Comparison of ENCODE assay signal across 30 cellular contexts in the genomic region with DNA sequence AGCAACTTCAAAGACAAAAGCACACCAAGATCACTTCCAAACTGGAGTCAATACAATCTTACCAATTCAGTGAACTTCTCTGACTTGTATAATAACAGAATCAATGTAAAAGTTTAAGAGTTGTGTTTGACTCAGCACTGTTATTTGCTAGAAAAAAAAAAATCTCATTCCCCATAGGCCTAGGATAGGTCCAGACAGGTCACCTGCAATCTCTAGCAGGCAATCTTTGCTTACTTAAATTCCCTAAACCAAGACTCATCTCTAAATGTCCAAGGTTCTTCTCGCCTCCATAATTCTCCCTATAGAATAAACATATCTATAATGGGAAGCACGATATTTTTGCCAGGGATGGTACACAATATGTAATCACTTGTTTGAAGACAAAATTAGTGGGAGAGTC. TPM values are rescaled to one million over a fixed set of nuclear protein-coding genes. Genes with fewer than 3 reads are reported as not detected.
A peak's percentile ranks its signal among the peaks of the same experiment; 100 is the strongest.
DNase-seq lines count a peak whose midpoint lies in the region; ATAC-seq, FAIRE-seq and TF ChIP-seq lines count a peak whose summit lies in the region.
"Had no signal": no experiment of that assay in that cellular context is flagged by ENCODE, and none has a peak within 500 bp of the region (broad histone marks: within the 10 kb centered on the region; RNA-seq: fewer than 3 reads in every experiment).

No MANE protein-coding gene starts in this region.

- no peak overlapping the region for H2AFZ ChIP-seq in HepG2 (ENCODE audit: low read length)
- H2AFZ ChIP-seq in PC-3 (ENCODE audit: low read length) = no peak overlapping the region

- H3K27ac ChIP-seq in HepG2 (ENCODE audit: extremely low read length, insufficient read depth, low read length) (peak overlapping the region; percentile 96), right lobe of liver (no peak overlapping the region), PC-3 (ENCODE audit: low read length) (no peak overlapping the region), iPS-18a (ENCODE audit: low read length) (peak overlapping the region; percentile 52)
- H3K27ac ChIP-seq: body of pancreas, esophagus muscularis mucosa, suprapubic skin had no signal

- no peaks in the 10 kb centered on the region for H3K27me3 Mint-ChIP-seq in progenitor cell of endocrine pancreas

- H3K4me1 ChIP-seq in HepG2 (ENCODE audit: insufficient read depth, low read length) = peaks cover 76% of the 10 kb centered on the region
- H3K4me1 ChIP-seq in right lobe of liver = peaks cover 0 to 13% (median 0%) of the 10 kb centered on the region in 4 donors
- peaks cover 6% of the 10 kb centered on the region; the same call in 1 of the 2 replicates for H3K4me1 ChIP-seq in PC-3 (ENCODE audit: insufficient read depth, low read length)
- peaks cover 59% of the 10 kb centered on the region for H3K4me1 ChIP-seq in iPS-18a (ENCODE audit: control insufficient read depth, low read depth, low read length)
- H3K4me1 ChIP-seq: BE2C had no signal

- no peak for TF ChIP-seq CTCF in HepG2 (CRISPR knock-in tag; IDR thresholded peaks at IDR 0.05)
- no peak for TF ChIP-seq CTCF in right lobe of liver (IDR thresholded peaks at IDR 0.05)
- TF ChIP-seq CTCF in PC-3 (conservative IDR thresholded peaks at IDR 0.05; ENCODE audit: low read depth, low read length) = no peak
- TF ChIP-seq CTCF in progenitor cell of endocrine pancreas (IDR thresholded peaks at IDR 0.05; ENCODE audit: unreplicated experiment) = no peak

- H4K20me1 ChIP-seq in HepG2 (ENCODE audit: insufficient read depth, low read length) = peaks cover 13% of the 10 kb centered on the region
- no peaks in the 10 kb centered on the region for H4K20me1 ChIP-seq in PC-3 (ENCODE audit: low read length)

- peaks cover 20% of the 10 kb centered on the region for H3K4me1 Mint-ChIP-seq in progenitor cell of endocrine pancreas (ENCODE audit: low read depth)

- intact Hi-C loops in HepG2 (cut with micrococcal nuclease; ENCODE audit: unreplicated experiment) = no loop called here
- intact Hi-C loops in right lobe of liver (cut with DNase I) = no loop called here
- intact Hi-C loops in PC-3 (cut with micrococcal nuclease) = no loop called here

- TF ChIP-seq POLR2A in HepG2 (IDR thresholded peaks at IDR 0.05; ENCODE audit: insufficient read depth in 1 of 2, low read depth in 2 of 2, low read length in 2 of 2) (no peak), right lobe of liver (IDR thresholded peaks at IDR 0.05) (no peak)

- H3K36me3 ChIP-seq in HepG2 (replicated peaks in 1 of 2; ENCODE audit: control insufficient read depth in 1 of 2, insufficient read depth in 2 of 2, low read length in 2 of 2) = no peaks in the 10 kb centered on the region
- no peaks in the 10 kb centered on the region for H3K36me3 ChIP-seq in right lobe of liver
- no peaks in the 10 kb centered on the region for H3K36me3 ChIP-seq in PC-3 (ENCODE audit: low read depth, low read length)
- no peaks in the 10 kb centered on the region for H3K36me3 ChIP-seq in iPS-18a (ENCODE audit: control insufficient read depth, low read depth, low read length)
- H3K36me3 ChIP-seq: BE2C, esophagus muscularis mucosa, suprapubic skin had no signal

- H3K9me3 Mint-ChIP-seq in progenitor cell of endocrine pancreas (ENCODE audit: low read depth) = no peaks in the 10 kb centered on the region
- H3K9me3 Mint-ChIP-seq: activated T-helper 2 cell treated with anti-CD3 and anti-CD28 coated beads, Interferon-gamma antibody, Interleukin-2, Interleukin-4, amounts not matched to agents 10 μg/mL and 5 μg/mL and 100 μg/mL, durations not matched to agents 14 hours and 24 hours and 36 hours; IgD-negative memory B cell; stimulated activated effector memory CD8-positive, alpha-beta T cell treated with anti-CD3 and anti-CD28 coated beads, Interleukin-12 subunit alpha, Interleukin-12 subunit beta, amount 100 ng/mL, for 72 hours had no signal

- H3K4me3 ChIP-seq in HepG2 (replicated peaks in 1 of 3; ENCODE audit: insufficient read depth in 1 of 3, low read depth in 2 of 3, low read length in 3 of 3) (peak overlapping the region; percentile 87 to 97 (median 95)), right lobe of liver (no peak overlapping the region), PC-3 (ENCODE audit: low read length) (no peak overlapping the region), iPS-18a (ENCODE audit: low read length) (peak overlapping the region; percentile 94)
- H3K4me3 ChIP-seq: body of pancreas, esophagus muscularis mucosa, mucosa of descending colon, smooth muscle cell, suprapubic skin had no signal

- no peak for FAIRE-seq in HepG2 (lab: Jason Lieb, UNC)
- FAIRE-seq: GM12891, urothelium cell line had no signal

- in situ Hi-C loops in HepG2 (cut with HindIII; ENCODE audit: extremely low pct_ligation_motif_present, low pct_unique_long_range_greater_than_20kb) = no loop called here

- no peaks in the 10 kb centered on the region for H3K9me2 ChIP-seq in PC-3 (replicated peaks; ENCODE audit: low read length)

- POLR2A ChIA-PET in HepG2 (lab: Yijun Ruan, JAX) = interaction anchor here (1.1 kb wide), 1 partner anchor 11 kb away, joined by 4 read pairs; no protein-coding TSS in a partner anchor
- POLR2A ChIA-PET in PC-3 (lab: Charles Lee; ENCODE audit: unreplicated experiment) = no interaction called here

- H3F3A ChIP-seq in PC-3 (ENCODE audit: low read length, unreplicated experiment) = no peaks in the 10 kb centered on the region

- peak overlapping the region; percentile 51 for H3K4me3 Mint-ChIP-seq in progenitor cell of endocrine pancreas (ENCODE audit: low read depth)

- no TSS peak for BruUV-seq in HepG2 (replicated peaks; lab: Mats Ljungman, UMichigan)
- BruUV-seq in PC-3 (replicated peaks; lab: Mats Ljungman, UMichigan) = no TSS peak

- DNase-seq in HepG2 (ENCODE audit: low spot score) = no peak
- no peak for DNase-seq in right lobe of liver
- DNase-seq in PC-3 = no peak
- no peak for DNase-seq in progenitor cell of endocrine pancreas (ENCODE audit: low spot score, unreplicated experiment)
- DNase-seq in activated gamma-delta T cell treated with Interleukin-2 at 50 U/mL for 16 hours = no peak
- DNase-seq in T-helper 9 cell = no peak
- DNase-seq in GM19240 (ENCODE audit: insufficient read length, low spot score) = no peak
- DNase-seq: activated CD4-positive, alpha-beta T cell treated with anti-CD3 and anti-CD28 coated beads, Interleukin-2, amount 50 U/mL, for 4 hours; activated CD4-positive, CD25-positive, alpha-beta regulatory T cell; BE2C; body of pancreas; Calu3; effector CD4-positive, alpha-beta T cell; foreskin melanocyte; HCEC 1CT; mucosa of descending colon; NCI-H1417; NCI-H446; stimulated activated CD4-positive, alpha-beta T cell treated with anti-CD3 and anti-CD28 coated beads, Interleukin-2, amount 100 ng/mL, for 24 hours had no signal

- peak overlapping the region; percentile 80 for H3K4me2 ChIP-seq in HepG2 (ENCODE audit: low read depth, low read length)
- H3K4me2 ChIP-seq in PC-3 (ENCODE audit: low read length) = peak overlapping the region; percentile 21; the same call in 1 of the 2 replicates
- H3K4me2 ChIP-seq: smooth muscle cell had no signal

- CTCF ChIA-PET in HepG2 (lab: Yijun Ruan, JAX; ENCODE audit: low intra/inter-chr PET ratio, low total read pairs) (no interaction called here), PC-3 (lab: Charles Lee) (no interaction called here)

- peak overlapping the region; percentile 89 for H3K9ac ChIP-seq in HepG2 (ENCODE audit: insufficient read depth, low read depth, low read length)
- no peak overlapping the region for H3K9ac ChIP-seq in PC-3 (ENCODE audit: low read length)
- H3K9ac ChIP-seq in iPS-18a (ENCODE audit: low read length) = peak overlapping the region; percentile 94

- 15% methylated on average over 2 of the region's 2 CpGs for WGBS in HepG2 (ENCODE audit: low lambda C conversion rate)
- WGBS in right lobe of liver (ENCODE audit: insufficient coverage, low coverage, low lambda C conversion rate, missing lambda C conversion rate) = 97% methylated on average over 2 of the region's 2 CpGs

- peak overlapping the region; percentile 50 for H3K27ac Mint-ChIP-seq in progenitor cell of endocrine pancreas
- H3K27ac Mint-ChIP-seq: activated T-helper 2 cell treated with anti-CD3 and anti-CD28 coated beads, Interferon-gamma antibody, Interleukin-2, Interleukin-4, amounts not matched to agents 10 μg/mL and 5 μg/mL and 100 μg/mL, durations not matched to agents 14 hours and 24 hours and 36 hours; IgD-negative memory B cell had no signal

- TF ChIP-seq EP300 in HepG2 (IDR thresholded peaks at IDR 0.05; ENCODE audit: low read depth in 2 of 2, low read length in 2 of 2) (no peak), HepG2 (CRISPR knock-in tag; IDR thresholded peaks at IDR 0.05; ENCODE audit: borderline replicate concordance) (no peak)

- H3K27me3 ChIP-seq in HepG2 (ENCODE audit: control insufficient read depth in 1 of 2, insufficient read depth in 2 of 2, low read length in 2 of 2) (no peaks in the 10 kb centered on the region; a peak in 1 of 5 replicates), right lobe of liver (no peaks in the 10 kb centered on the region), PC-3 (ENCODE audit: low read length) (no peaks in the 10 kb centered on the region), iPS-18a (ENCODE audit: control insufficient read depth, insufficient read depth, low read length) (no peaks in the 10 kb centered on the region)
- H3K27me3 ChIP-seq: body of pancreas had no signal

- H3K9me3 ChIP-seq in HepG2 (ENCODE audit: low read length) (no peaks in the 10 kb centered on the region), right lobe of liver (no peaks in the 10 kb centered on the region), PC-3 (ENCODE audit: low read length) (no peaks in the 10 kb centered on the region), iPS-18a (ENCODE audit: control insufficient read depth, low read depth, low read length) (no peaks in the 10 kb centered on the region)
- H3K9me3 ChIP-seq: BE2C, body of pancreas, esophagus muscularis mucosa, mucosa of descending colon, suprapubic skin had no signal

- H3K79me2 ChIP-seq in HepG2 (ENCODE audit: insufficient read depth, low read length) = peaks cover 72% of the 10 kb centered on the region
- H3K79me2 ChIP-seq in PC-3 (ENCODE audit: low read length) = peaks cover 62% of the 10 kb centered on the region

- TF ChIP-seq RAD21 in HepG2 (CRISPR knock-in tag; IDR thresholded peaks at IDR 0.05) = no peak

- ATAC-seq in HepG2 (no peak), right lobe of liver (no peak), PC-3 (no peak)
- ATAC-seq: body of pancreas; mucosa of descending colon; Right ventricle myocardium inferior; stimulated activated effector memory CD8-positive, alpha-beta T cell treated with anti-CD3 and anti-CD28 coated beads, Interleukin-12 subunit alpha, Interleukin-12 subunit beta, amount 100 ng/mL, for 72 hours had no signal

- H3K36me3 Mint-ChIP-seq in progenitor cell of endocrine pancreas (ENCODE audit: insufficient read depth) = peaks cover 1% of the 10 kb centered on the region
- H3K36me3 Mint-ChIP-seq: IgD-negative memory B cell; stimulated activated effector memory CD8-positive, alpha-beta T cell treated with anti-CD3 and anti-CD28 coated beads, Interleukin-12 subunit alpha, Interleukin-12 subunit beta, amount 100 ng/mL, for 72 hours had no signal

RNA-seq across cellular contexts. Expression of a gene that starts 2.5 kb away (rescaled TPM):
- 84.8 and 110 TPM in 2 replicates for total RNA-seq in HepG2 (2016; rRNA removed; fragmentation: Illumina TruSeq; extraction: Trizol)
- total RNA-seq in HepG2 (2016; cell fraction: cytosol; rRNA removed; fragmentation: Illumina TruSeq; extraction: Trizol; ENCODE audit: low read depth) = 657 and 772 TPM in 2 replicates
- total RNA-seq in HepG2 (2016; cell fraction: insoluble cytoplasmic fraction; rRNA removed; fragmentation: Illumina TruSeq; extraction: Trizol) = 82.4 and 105 TPM in 2 replicates
- total RNA-seq in HepG2 (2016; cell fraction: membrane; rRNA removed; fragmentation: Illumina TruSeq; extraction: Trizol) = 249 and 285 TPM in 2 replicates
- total RNA-seq in HepG2 (2016; cell fraction: nucleus; rRNA removed; fragmentation: Illumina TruSeq; extraction: Trizol) = 76.1 and 83.8 TPM in 2 replicates
- 18.8 and 21.1 TPM in 2 replicates for polyA plus RNA-seq in HepG2 (2011; rRNA removed)
- 9.6 and 15.9 TPM in 2 replicates for polyA plus RNA-seq in HepG2 (2011; cell fraction: cytosol; rRNA removed)
- polyA plus RNA-seq in HepG2 (2011; cell fraction: nucleus; rRNA removed) = 19.5 and 21.4 TPM in 2 replicates
- polyA plus RNA-seq in HepG2 (2012) = 23.9 and 38.1 TPM in 2 replicates
- 0.95 and 1.1 TPM in 2 replicates for polyA plus RNA-seq in HepG2 (2016; cell fraction: cytosol; fragmentation: Illumina TruSeq; extraction: Trizol; ENCODE audit: low read depth)
- 25.7 and 29.8 TPM in 2 replicates for polyA plus RNA-seq in HepG2 (2016; cell fraction: insoluble cytoplasmic fraction; fragmentation: Illumina TruSeq; extraction: Trizol; ENCODE audit: low read depth)
- polyA plus RNA-seq in HepG2 (2016; cell fraction: membrane; fragmentation: Illumina TruSeq; extraction: Trizol; ENCODE audit: low read depth) = 4.1 and 4.5 TPM in 2 replicates
- 48.9 and 51.5 TPM in 2 replicates for polyA plus RNA-seq in HepG2 (2016; cell fraction: nucleus; fragmentation: Illumina TruSeq; extraction: Trizol; ENCODE audit: insufficient read depth, low read depth)
- 30.7 TPM in 1 of 2 replicates, not detected in the other for polyA minus RNA-seq in HepG2 (2011; rRNA and poly(A)+ RNA removed; ENCODE audit: low replicate concordance)
- 38.6 and 46.9 TPM in 2 replicates for polyA minus RNA-seq in HepG2 (2011; cell fraction: cytosol; rRNA and poly(A)+ RNA removed)
- 108 and 113 TPM in 2 replicates for polyA minus RNA-seq in HepG2 (2011; cell fraction: nucleus; rRNA and poly(A)+ RNA removed)
- 1 to 10 TPM; 1.2 to 7.5 (median 4.1) TPM for total RNA-seq in right lobe of liver
- 10.6 and 11.2 TPM in 2 replicates for total RNA-seq in PC-3 (2014; rRNA removed)
- 32.4 and 33.5 TPM in 2 replicates for total RNA-seq in progenitor cell of endocrine pancreas
- total RNA-seq: OCI-LY7 had no signal

Comparison
In these comparisons a context has a peak if more than half of its experiments do, and no peak if none do; other contexts are left out.
1. H3K27ac ChIP-seq: peak in HepG2 (single experiment) and iPS-18a (single experiment); none in right lobe of liver (0 of 3) and PC-3 (single experiment).
2. H3K4me3 ChIP-seq: peak in HepG2 (3 of 3) and iPS-18a (single experiment); none in right lobe of liver (0 of 3) and PC-3 (single experiment).